8 cellular contexts compared by ENCODE assay signal in genomic region chr19:9836021-9836420, GRCh38. TPM values are rescaled to one million over a fixed set of nuclear protein-coding genes. Genes with fewer than 3 reads are reported as not detected.
A peak's percentile ranks its signal among the peaks of the same experiment; 100 is the strongest.
DNase-seq lines count a peak whose midpoint lies in the region; ATAC-seq and TF ChIP-seq lines count a peak whose summit lies in the region.

No MANE protein-coding gene starts in this region.

- peaks cover 32% of the 10 kb centered on the region for H3K36me3 ChIP-seq in thymus (ENCODE audit: control insufficient read depth, insufficient read depth)

- H3K4me1 ChIP-seq in thymus (ENCODE audit: control insufficient read depth, insufficient read depth, low read length) = peaks cover 5% of the 10 kb centered on the region

- peaks cover 15% of the 10 kb centered on the region for H3K36me3 Mint-ChIP-seq in activated naive CD8-positive, alpha-beta T cell treated with anti-CD3 and anti-CD28 coated beads for 36 hours

- H3K9me3 ChIP-seq in thymus (ENCODE audit: control insufficient read depth) = no peaks in the 10 kb centered on the region

- peak overlapping the region; percentile 76 for H3K27ac Mint-ChIP-seq in activated naive CD8-positive, alpha-beta T cell treated with anti-CD3 and anti-CD28 coated beads for 36 hours

- no peaks in the 10 kb centered on the region for H3K9me3 Mint-ChIP-seq in activated naive CD8-positive, alpha-beta T cell treated with anti-CD3 and anti-CD28 coated beads for 36 hours

- peak overlapping the region; percentile 64; the same call in 1 of the 2 replicates for H3K27ac ChIP-seq in HL-60 (replicated peaks)
- no peak overlapping the region for H3K27ac ChIP-seq in thymus (ENCODE audit: low read depth)

- no peak for TF ChIP-seq CTCF in HL-60 (IDR thresholded peaks at IDR 0.05; ENCODE audit: insufficient read depth, low read length)

- peak; percentile 54 for DNase-seq in AG20443 (ENCODE audit: low spot score)
- DNase-seq in HL-60 (ENCODE audit: low read depth in 1 of 2, low spot score in 1 of 2) = peak in 1 of 2 experiments; percentile 21
- no peak for DNase-seq in activated naive CD8-positive, alpha-beta T cell treated with anti-CD3 and anti-CD28 coated beads for 36 hours
- DNase-seq in iris pigment epithelial cell (ENCODE audit: low read depth) = peak; percentile 59
- no peak for DNase-seq in AML-193 (lab: John Stamatoyannopoulos, UW)
- DNase-seq in CD1c-positive myeloid dendritic cell (ENCODE audit: extremely low spot score) = no peak

- H3K4me3 ChIP-seq in HL-60 (replicated peaks; ENCODE audit: insufficient read depth, low read length) = peak overlapping the region; percentile 97
- H3K4me3 ChIP-seq in thymus (ENCODE audit: low read length) = peak overlapping the region; percentile 74

- WGBS in thymus = 23% methylated on average over 5 of the region's 5 CpGs

- no peaks in the 10 kb centered on the region for H3K27me3 Mint-ChIP-seq in activated naive CD8-positive, alpha-beta T cell treated with anti-CD3 and anti-CD28 coated beads for 36 hours

- ATAC-seq in HG02588 (IDR thresholded peaks at IDR 0.05; ENCODE audit: unreplicated experiment) = no peak

- peaks cover 21% of the 10 kb centered on the region for H3K4me1 Mint-ChIP-seq in activated naive CD8-positive, alpha-beta T cell treated with anti-CD3 and anti-CD28 coated beads for 36 hours

- peak overlapping the region; percentile 91 for H3K4me3 Mint-ChIP-seq in activated naive CD8-positive, alpha-beta T cell treated with anti-CD3 and anti-CD28 coated beads for 36 hours

- H3K27me3 ChIP-seq in HL-60 (ENCODE audit: insufficient read depth, poor library complexity, severe bottlenecking) = no peaks in the 10 kb centered on the region
- no peaks in the 10 kb centered on the region for H3K27me3 ChIP-seq in thymus (ENCODE audit: control insufficient read depth, insufficient read depth)

RNA-seq across cellular contexts. Expression of gene PIN1, which starts 0.9 kb away (rescaled TPM):
- 10 to 100 TPM; 85.5 to 90.9 TPM for total RNA-seq in activated naive CD8-positive, alpha-beta T cell treated with anti-CD3 and anti-CD28 coated beads for 36 hours
- 87.5 TPM for polyA plus RNA-seq in thymus

RNA-seq across cellular contexts. Expression of gene UBL5, which starts 8.3 kb away (rescaled TPM):
- 100 to 1,000 TPM; 344 to 347 TPM for total RNA-seq in activated naive CD8-positive, alpha-beta T cell treated with anti-CD3 and anti-CD28 coated beads for 36 hours
- 749 TPM for polyA plus RNA-seq in thymus

RNA-seq across cellular contexts. Expression of gene FBXL12, which starts 17.1 kb away (rescaled TPM):
- total RNA-seq in activated naive CD8-positive, alpha-beta T cell treated with anti-CD3 and anti-CD28 coated beads for 36 hours = 10 to 100 TPM; 26.4 to 30.5 TPM
- polyA plus RNA-seq in thymus = 40.1 TPM

Comparison
In these comparisons a context has a peak if more than half of its experiments do, and no peak if none do; other contexts are left out.
1. DNase-seq: peak in AG20443 (single experiment) and iris pigment epithelial cell (single experiment); none in activated naive CD8-positive, alpha-beta T cell treated with anti-CD3 and anti-CD28 coated beads for 36 hours (single experiment), AML-193 (0 of 2) and CD1c-positive myeloid dendritic cell (single experiment).